ENCODE assay signal across 9 cellular contexts in the genomic region with DNA sequence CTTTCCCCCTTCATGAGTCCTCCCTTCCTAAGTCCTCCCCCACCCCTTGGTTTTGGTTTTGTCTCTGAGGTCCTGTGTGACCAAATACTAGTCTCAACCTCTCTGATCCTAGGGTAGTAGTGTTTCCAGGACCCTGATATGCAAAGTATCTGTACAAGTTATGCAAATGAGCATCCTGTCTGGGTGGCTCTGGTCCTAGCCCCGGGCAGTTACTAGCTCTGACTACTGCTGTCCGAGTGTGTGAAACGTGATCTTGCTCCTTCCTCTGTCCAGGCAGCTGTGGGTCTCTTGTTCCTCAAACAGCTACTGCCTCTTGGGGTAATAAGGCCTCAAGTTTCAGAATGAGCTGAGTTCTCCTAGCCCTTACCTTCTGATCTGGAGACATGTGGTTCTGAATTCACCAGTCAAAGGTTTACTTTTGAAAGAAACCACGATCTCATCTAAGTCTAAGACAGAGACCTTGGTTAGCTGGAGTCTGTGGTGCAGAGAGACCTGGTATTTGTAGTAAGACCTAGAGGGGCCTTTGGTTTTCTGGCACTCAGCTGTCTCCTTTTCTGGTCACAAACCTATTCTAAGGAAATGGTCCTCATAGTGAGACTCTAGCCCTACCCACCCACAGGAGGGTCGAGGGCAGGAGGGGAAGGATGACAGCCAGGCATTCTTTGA. TPM values are rescaled to one million over a fixed set of nuclear protein-coding genes. Genes with fewer than 3 reads are reported as not detected.
DNase-seq lines count a peak whose midpoint lies in the region; ATAC-seq and TF ChIP-seq lines count a peak whose summit lies in the region.
"Had no signal": no experiment of that assay in that cellular context is flagged by ENCODE, and none has a peak within 500 bp of the region (broad histone marks: within the 10 kb centered on the region; RNA-seq: fewer than 3 reads in every experiment).

No MANE protein-coding gene starts in this region.

- no peaks in the 10 kb centered on the region for H3K27me3 ChIP-seq in BLaER1 treated with 17β-estradiol and CSF1 and Interleukin-3, amounts not matched to agents 10 nM and 100 nM
- H3K27me3 ChIP-seq in lower lobe of right lung (ENCODE audit: low read depth), result no peaks in the 10 kb centered on the region
- no peaks in the 10 kb centered on the region for H3K27me3 ChIP-seq in testis

- H4K20me1 ChIP-seq in BLaER1 treated with 17β-estradiol and CSF1 and Interleukin-3, amounts not matched to agents 10 nM and 100 nM, result peaks cover 0 to 38% (median 19%) of the 10 kb centered on the region in 11 experiments; a peak in 14 of 22 replicates

- H3K4me2 ChIP-seq in BLaER1 treated with 17β-estradiol and CSF1 and Interleukin-3, amounts not matched to agents 10 nM and 100 nM, result peak overlapping the region in 7 of 11 experiments; percentile 1 to 84 (median 25); a peak in 8 of 22 replicates

- intact Hi-C loops in lower lobe of right lung (cut with DNase I) (no loop called here), testis (cut with DNase I; ENCODE audit: low total_unique reads) (loop anchor here (5.0 kb wide), 1 partner anchor 173 kb away; no protein-coding TSS in a partner anchor)

- no peak for TF ChIP-seq POLR2A in testis (IDR thresholded peaks at IDR 0.05)

- H3K9me3 ChIP-seq in BLaER1 treated with 17β-estradiol and CSF1 and Interleukin-3, amounts not matched to agents 10 nM and 100 nM (replicated peaks in 1 of 11), result no peaks in the 10 kb centered on the region
- no peaks in the 10 kb centered on the region for H3K9me3 ChIP-seq in lower lobe of right lung
- no peaks in the 10 kb centered on the region for H3K9me3 ChIP-seq in testis

- ATAC-seq in GM18909 (IDR thresholded peaks at IDR 0.05; ENCODE audit: poor library complexity, unreplicated experiment) (peak; percentile 87), HG02981 (IDR thresholded peaks at IDR 0.05; ENCODE audit: unreplicated experiment) (peak; percentile 86), lower lobe of right lung (peak; percentile 4 to 62)

- peaks cover 51 to 95% (median 54%) of the 10 kb centered on the region in 10 experiments for H3K4me1 ChIP-seq in BLaER1 treated with 17β-estradiol and CSF1 and Interleukin-3, amounts not matched to agents 10 nM and 100 nM
- H3K4me1 ChIP-seq in lower lobe of right lung (peaks cover 29% of the 10 kb centered on the region), testis (peaks cover 13% of the 10 kb centered on the region)

- H3K27ac ChIP-seq in BLaER1 treated with 17β-estradiol and CSF1 and Interleukin-3, amounts not matched to agents 10 nM and 100 nM, result peak overlapping the region in 4 of 11 experiments; percentile 43 to 69 (median 56); a peak in 6 of 22 replicates
- H3K27ac ChIP-seq in lower lobe of right lung, result no peak overlapping the region
- H3K27ac ChIP-seq in testis, result no peak overlapping the region

- DNase-seq in RPMI7951 (ENCODE audit: low read depth), result peak; percentile 81
- DNase-seq in lower lobe of right lung, result no peak
- DNase-seq in inferior parietal cortex (ENCODE audit: extremely low spot score), result no peak
- no peak for DNase-seq in NCI-H345 treated with DMSO at 0.1 percent for 48 hours (lab: John Stamatoyannopoulos, UW; ENCODE audit: unreplicated experiment)
- no peak for DNase-seq in testis
- DNase-seq: right cardiac atrium had no signal

- H3K4me3 ChIP-seq in BLaER1 treated with 17β-estradiol and CSF1 and Interleukin-3, amounts not matched to agents 10 nM and 100 nM, result no peak overlapping the region
- H3K4me3 ChIP-seq in lower lobe of right lung (no peak overlapping the region), testis (no peak overlapping the region)

- peaks cover 0 to 70% (median 41%) of the 10 kb centered on the region in 11 experiments; a peak in 18 of 22 replicates for H3K36me3 ChIP-seq in BLaER1 treated with 17β-estradiol and CSF1 and Interleukin-3, amounts not matched to agents 10 nM and 100 nM
- peaks cover 11% of the 10 kb centered on the region for H3K36me3 ChIP-seq in lower lobe of right lung
- H3K36me3 ChIP-seq in testis (ENCODE audit: low read depth, missing control alignments), result no peaks in the 10 kb centered on the region

- peak overlapping the region in 3 of 11 experiments; percentile 2 to 45 (median 32); a peak in 3 of 22 replicates for H3K9ac ChIP-seq in BLaER1 treated with 17β-estradiol and CSF1 and Interleukin-3, amounts not matched to agents 10 nM and 100 nM

- WGBS in testis, 2 donors, result 57 to 65% methylated on average over 5 of the region's 5 CpGs

- TF ChIP-seq CTCF in lower lobe of right lung (IDR thresholded peaks at IDR 0.05) (no peak), testis (IDR thresholded peaks at IDR 0.05) (no peak)

RNA-seq across cellular contexts. Expression of a gene that starts 31.0 kb away (rescaled TPM):
- total RNA-seq in RPMI7951 (2014; rRNA removed; shearing (Covaris generic)), result 0.24 TPM in 1 of 2 replicates, not detected in the other
- total RNA-seq in lower lobe of right lung (not detected), testis (not detected)
- polyA plus RNA-seq in testis (ENCODE audit: insufficient read depth, low read depth, low replicate concordance), result 0.37 TPM
- total RNA-seq: right cardiac atrium had no signal
- polyA plus RNA-seq: right cardiac atrium had no signal

RNA-seq across cellular contexts. Expression of a gene that starts 32.8 kb away (rescaled TPM):
- not detected in 2 replicates for total RNA-seq in RPMI7951 (2014; rRNA removed; shearing (Covaris generic))
- total RNA-seq in lower lobe of right lung (1.4 TPM), testis (1 to 10 TPM; 1.4 to 1.7 TPM)
- 3.5 TPM for polyA plus RNA-seq in testis (ENCODE audit: insufficient read depth, low read depth, low replicate concordance)

RNA-seq across cellular contexts. Expression of a gene that starts 54.8 kb away (rescaled TPM):
- total RNA-seq in RPMI7951 (2014; rRNA removed; shearing (Covaris generic)), result 20.7 and 28.6 TPM in 2 replicates
- total RNA-seq in lower lobe of right lung, result 87.0 TPM
- total RNA-seq in testis, result 10 to 100 TPM; 66.3 to 69.1 TPM
- polyA plus RNA-seq in testis (ENCODE audit: insufficient read depth, low read depth, low replicate concordance), result 76.5 TPM

Comparison
In these comparisons a context has a peak if more than half of its experiments do, and no peak if none do; other contexts are left out.
1. ATAC-seq: peak in every context shown above with its lines; median percentile 87 in GM18909; 86 in HG02981; 33 in lower lobe of right lung.